Comparison of ENCODE assay signal across 12 cellular contexts in genomic region chr3:155549087-155549486, GRCh38.
DNase-seq lines count a peak whose midpoint lies in the region; ATAC-seq and TF ChIP-seq lines count a peak whose summit lies in the region.
"Had no signal": no experiment of that assay in that cellular context is flagged by ENCODE, and none has a peak within 500 bp of the region (broad histone marks: within the 10 kb centered on the region; RNA-seq: fewer than 3 reads in every experiment).

No MANE protein-coding gene starts in this region.

- H3K36me3 ChIP-seq in WERI-Rb-1, result no peaks in the 10 kb centered on the region
- H3K36me3 ChIP-seq: ascending aorta had no signal

- H3K9me3 ChIP-seq in WERI-Rb-1 (ENCODE audit: severe bottlenecking), result no peaks in the 10 kb centered on the region
- H3K9me3 ChIP-seq: ascending aorta, Peyer's patch had no signal

- no peak overlapping the region for H3K4me3 ChIP-seq in WERI-Rb-1 (ENCODE audit: low read depth, low read length)
- H3K4me3 ChIP-seq: ascending aorta, Peyer's patch had no signal

- peaks cover 13% of the 10 kb centered on the region for H3K36me3 Mint-ChIP-seq in nephron (ENCODE audit: low read depth)

- no peaks in the 10 kb centered on the region for H3K27me3 ChIP-seq in WERI-Rb-1 (ENCODE audit: insufficient read depth, low read depth, severe bottlenecking)
- H3K27me3 ChIP-seq: ascending aorta, Peyer's patch had no signal

- H3K4me1 Mint-ChIP-seq in nephron, result peaks cover 11% of the 10 kb centered on the region

- H3K27ac ChIP-seq in WERI-Rb-1, result no peak overlapping the region
- H3K27ac ChIP-seq: ascending aorta, Peyer's patch had no signal

- TF ChIP-seq CTCF in nephron (IDR thresholded peaks at IDR 0.05; ENCODE audit: unreplicated experiment in 3 of 3) (no peak), WERI-Rb-1 (IDR thresholded peaks at IDR 0.05; ENCODE audit: low read depth, low read length) (no peak)

- peaks cover under 1% of the 10 kb centered on the region for H3K9me3 Mint-ChIP-seq in nephron

- H3K4me3 Mint-ChIP-seq in nephron, result no peak overlapping the region

- peak overlapping the region; percentile 33 to 86 (median 76) for H3K27ac Mint-ChIP-seq in nephron

- ATAC-seq in GM18873 (IDR thresholded peaks at IDR 0.05; ENCODE audit: low FRiP score, unreplicated experiment) (peak; percentile 90), GM21717 (IDR thresholded peaks at IDR 0.05; ENCODE audit: unreplicated experiment) (peak; percentile 63), HG03342 (IDR thresholded peaks at IDR 0.05; ENCODE audit: unreplicated experiment) (peak; percentile 93)
- ATAC-seq: activated CD4-positive, CD25-positive, alpha-beta regulatory T cell treated with anti-CD3 and anti-CD28 coated beads, Interleukin-2, amount 50 U/mL, for 24 hours had no signal

- H3K27me3 Mint-ChIP-seq in nephron (ENCODE audit: low read depth), result no peaks in the 10 kb centered on the region
- H3K27me3 Mint-ChIP-seq: progenitor cell of endocrine pancreas had no signal

- DNase-seq in DMS153 treated with DMSO at 0.1 percent for 48 hours (lab: John Stamatoyannopoulos, UW; ENCODE audit: unreplicated experiment) (no peak), COR-L47 (lab: John Stamatoyannopoulos, UW) (no peak), WERI-Rb-1 (no peak)
- DNase-seq: NCI-H1092 treated with DMSO at 0.1 percent for 48 hours, Peyer's patch had no signal
